1 cellular context compared by ENCODE assay signal in genomic region chr17:44386182-44386525, GRCh38.
TF ChIP-seq lines count a peak whose summit lies in the region.

No MANE protein-coding gene starts in this region.

TF ChIP-seq in HepG2, 621 proteins besides CTCF, POLR2A, EP300 and RAD21:
- TF ChIP-seq, protein P1, sequence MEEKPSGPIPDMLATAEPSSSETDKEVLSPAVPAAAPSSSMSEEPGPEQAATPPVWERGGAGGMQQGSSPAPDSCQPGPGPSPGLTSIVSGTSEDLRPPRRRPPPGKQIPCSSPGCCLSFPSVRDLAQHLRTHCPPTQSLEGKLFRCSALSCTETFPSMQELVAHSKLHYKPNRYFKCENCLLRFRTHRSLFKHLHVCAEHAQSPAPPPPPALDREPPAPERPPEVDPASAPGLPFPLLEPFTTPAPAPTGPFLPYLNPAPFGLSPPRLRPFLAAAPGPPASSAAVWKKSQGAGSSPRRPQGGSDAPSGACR (CRISPR knock-in tag; IDR thresholded peaks at IDR 0.05) = 0 out of 2 replicates have a peak, but pooled peaks have one; percentile 53
- TF ChIP-seq, protein P2, sequence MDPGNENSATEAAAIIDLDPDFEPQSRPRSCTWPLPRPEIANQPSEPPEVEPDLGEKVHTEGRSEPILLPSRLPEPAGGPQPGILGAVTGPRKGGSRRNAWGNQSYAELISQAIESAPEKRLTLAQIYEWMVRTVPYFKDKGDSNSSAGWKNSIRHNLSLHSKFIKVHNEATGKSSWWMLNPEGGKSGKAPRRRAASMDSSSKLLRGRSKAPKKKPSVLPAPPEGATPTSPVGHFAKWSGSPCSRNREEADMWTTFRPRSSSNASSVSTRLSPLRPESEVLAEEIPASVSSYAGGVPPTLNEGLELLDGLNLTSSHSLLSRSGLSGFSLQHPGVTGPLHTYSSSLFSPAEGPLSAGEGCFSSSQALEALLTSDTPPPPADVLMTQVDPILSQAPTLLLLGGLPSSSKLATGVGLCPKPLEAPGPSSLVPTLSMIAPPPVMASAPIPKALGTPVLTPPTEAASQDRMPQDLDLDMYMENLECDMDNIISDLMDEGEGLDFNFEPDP (CRISPR knock-in tag; conservative IDR thresholded peaks at IDR 0.05) = 0 out of 2 replicates have a peak, but pooled peaks have one; percentile 42
- no peak for TF ChIP-seq CAMTA2 (CRISPR knock-in tag; IDR thresholded peaks at IDR 0.05; ENCODE audit: borderline replicate concordance)
- TF ChIP-seq THAP7 (CRISPR knock-in tag; IDR thresholded peaks at IDR 0.05) = 0 out of 2 replicates have a peak, but pooled peaks have one; percentile 8
- 0 out of 2 replicates have a peak, but pooled peaks have one; percentile 6 for TF ChIP-seq ZNF788 (CRISPR knock-in tag; IDR thresholded peaks at IDR 0.05; ENCODE audit: borderline replicate concordance)
- TF ChIP-seq ZNF724P (CRISPR knock-in tag; IDR thresholded peaks at IDR 0.05; ENCODE audit: borderline replicate concordance) = no peak
- TF ChIP-seq HOXA7 (CRISPR knock-in tag; IDR thresholded peaks at IDR 0.05) = no peak
- 0 out of 2 replicates have a peak, but pooled peaks have one; percentile 9 for TF ChIP-seq ZFX (CRISPR knock-in tag; IDR thresholded peaks at IDR 0.05; ENCODE audit: low read depth)
- 0 out of 2 replicates have a peak, but pooled peaks have one; percentile 2 for TF ChIP-seq HIC2 (CRISPR knock-in tag; IDR thresholded peaks at IDR 0.05; ENCODE audit: low read depth)
